Comparison of ENCODE assay signal across 1 cellular context in the genomic region with DNA sequence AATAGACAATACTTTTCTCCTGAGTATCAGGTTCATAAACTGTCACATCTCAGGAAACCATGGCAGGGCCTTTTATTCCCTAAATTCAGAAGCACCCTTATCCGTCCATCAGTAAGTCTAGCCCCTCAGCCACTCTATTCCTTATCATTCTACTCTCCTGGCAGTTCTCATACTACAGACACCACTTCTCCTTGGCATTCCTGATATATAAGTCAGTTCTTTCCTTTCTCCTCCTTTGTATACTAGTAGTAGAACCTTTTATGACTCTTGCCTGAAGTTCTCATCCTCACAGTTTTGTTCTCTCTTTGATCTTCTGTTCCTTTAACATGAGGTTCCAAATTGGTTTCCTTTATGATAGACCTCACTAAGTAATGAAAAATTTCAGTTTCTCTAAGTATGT.
TF ChIP-seq lines count a peak whose summit lies in the region.

No MANE protein-coding gene starts in this region.

TF ChIP-seq in IMR-90, 13 proteins besides CTCF, POLR2A, EP300 and RAD21:
- TF ChIP-seq RCOR1 (IDR thresholded peaks at IDR 0.05; ENCODE audit: insufficient replicate concordance, low read length) (no peak), BHLHE40 (IDR thresholded peaks at IDR 0.05; ENCODE audit: low read depth, low read length) (no peak), SMC3 (IDR thresholded peaks at IDR 0.05; ENCODE audit: low read depth, low read length) (no peak), CHD1 (IDR thresholded peaks at IDR 0.05; ENCODE audit: low read depth, low read length) (no peak), FOS (IDR thresholded peaks at IDR 0.05; ENCODE audit: low read depth, low read length) (no peak), CEBPB (IDR thresholded peaks at IDR 0.05; ENCODE audit: low read depth, low read length) (no peak), RFX5 (IDR thresholded peaks at IDR 0.05; ENCODE audit: low read depth, low read length) (no peak), NFE2L2 (IDR thresholded peaks at IDR 0.05; ENCODE audit: low read depth, low read length) (no peak)
- TF ChIP-seq, protein P1, sequence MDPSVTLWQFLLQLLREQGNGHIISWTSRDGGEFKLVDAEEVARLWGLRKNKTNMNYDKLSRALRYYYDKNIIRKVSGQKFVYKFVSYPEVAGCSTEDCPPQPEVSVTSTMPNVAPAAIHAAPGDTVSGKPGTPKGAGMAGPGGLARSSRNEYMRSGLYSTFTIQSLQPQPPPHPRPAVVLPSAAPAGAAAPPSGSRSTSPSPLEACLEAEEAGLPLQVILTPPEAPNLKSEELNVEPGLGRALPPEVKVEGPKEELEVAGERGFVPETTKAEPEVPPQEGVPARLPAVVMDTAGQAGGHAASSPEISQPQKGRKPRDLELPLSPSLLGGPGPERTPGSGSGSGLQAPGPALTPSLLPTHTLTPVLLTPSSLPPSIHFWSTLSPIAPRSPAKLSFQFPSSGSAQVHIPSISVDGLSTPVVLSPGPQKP (IDR thresholded peaks at IDR 0.05; ENCODE audit: borderline replicate concordance, low read depth, low read length), result no peak
- TF ChIP-seq, protein P2, sequence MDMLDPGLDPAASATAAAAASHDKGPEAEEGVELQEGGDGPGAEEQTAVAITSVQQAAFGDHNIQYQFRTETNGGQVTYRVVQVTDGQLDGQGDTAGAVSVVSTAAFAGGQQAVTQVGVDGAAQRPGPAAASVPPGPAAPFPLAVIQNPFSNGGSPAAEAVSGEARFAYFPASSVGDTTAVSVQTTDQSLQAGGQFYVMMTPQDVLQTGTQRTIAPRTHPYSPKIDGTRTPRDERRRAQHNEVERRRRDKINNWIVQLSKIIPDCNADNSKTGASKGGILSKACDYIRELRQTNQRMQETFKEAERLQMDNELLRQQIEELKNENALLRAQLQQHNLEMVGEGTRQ (IDR thresholded peaks at IDR 0.05; ENCODE audit: low read depth, low read length), result no peak
